In genomic region chr6:16420332-16420714, GRCh38 we compare ENCODE assay signal across 1 cellular context.
A peak's percentile ranks its signal among the peaks of the same experiment; 100 is the strongest.
TF ChIP-seq lines count a peak whose summit lies in the region.

No MANE protein-coding gene starts in this region.

TF ChIP-seq in GM12878, 131 proteins besides CTCF, POLR2A, EP300 and RAD21 (continued from another document):
- peak; percentile 62; the same call in 1 of the 2 replicates for TF ChIP-seq PRDM15 (CRISPR knock-in tag; IDR thresholded peaks at IDR 0.05)
- TF ChIP-seq IRF3 (IDR thresholded peaks at IDR 0.05), result no peak
- no peak for TF ChIP-seq E4F1 (IDR thresholded peaks at IDR 0.05; ENCODE audit: borderline replicate concordance, partially characterized antibody)
- no peak for TF ChIP-seq CUX1 (IDR thresholded peaks at IDR 0.05; ENCODE audit: insufficient replicate concordance, low read depth, low read length)
- TF ChIP-seq YBX1 (IDR thresholded peaks at IDR 0.05), result no peak
- TF ChIP-seq ZNF207 (IDR thresholded peaks at IDR 0.05; ENCODE audit: borderline replicate concordance), result peak; percentile 71; the same call in 1 of the 2 replicates
- no peak for TF ChIP-seq TCF7 (IDR thresholded peaks at IDR 0.05; ENCODE audit: borderline replicate concordance)
